Comparison of ENCODE assay signal across 16 cellular contexts in genomic region chr13:37709318-37709717, GRCh38.
A peak's percentile ranks its signal among the peaks of the same experiment; 100 is the strongest.
DNase-seq lines count a peak whose midpoint lies in the region; ATAC-seq, FAIRE-seq and TF ChIP-seq lines count a peak whose summit lies in the region.
"Had no signal": no experiment of that assay in that cellular context is flagged by ENCODE, and none has a peak within 500 bp of the region (broad histone marks: within the 10 kb centered on the region; RNA-seq: fewer than 3 reads in every experiment).

No MANE protein-coding gene starts in this region.

- H3K79me2 ChIP-seq in ACC112 (ENCODE audit: control insufficient read depth, insufficient read depth, low read length, unreplicated experiment) = no peaks in the 10 kb centered on the region

- no peak for ATAC-seq in omental fat pad (ENCODE audit: low FRiP score)
- ATAC-seq: A549, GM12878 had no signal

- H3K27ac ChIP-seq in ACC112 (ENCODE audit: low read depth, low read length) = peak overlapping the region; percentile 8; the same call in 1 of the 2 replicates
- no peak overlapping the region for H3K27ac ChIP-seq in tibial nerve
- H3K27ac ChIP-seq: 22Rv1, A549, BLaER1 had no signal

- no peaks in the 10 kb centered on the region for H3K9me3 ChIP-seq in tibial nerve
- H3K9me3 ChIP-seq: A549, BLaER1 had no signal

- H3K4me1 ChIP-seq in ACC112 (ENCODE audit: control insufficient read depth, insufficient read depth, low read length, unreplicated experiment) (peaks cover 13% of the 10 kb centered on the region), tibial nerve (no peaks in the 10 kb centered on the region)
- H3K4me1 ChIP-seq: A549, BLaER1 had no signal

- TF ChIP-seq CTCF in bronchial epithelial cell (IDR thresholded peaks at IDR 0.05; ENCODE audit: insufficient read depth, low read length, severe bottlenecking) (no peak), tibial nerve (IDR thresholded peaks at IDR 0.05) (no peak), omental fat pad (IDR thresholded peaks at IDR 0.05) (no peak)

- DNase-seq in HT1080 (ENCODE audit: low read depth) = peak; percentile 15
- DNase-seq in bronchial epithelial cell (ENCODE audit: low read depth) = peak; percentile 50
- DNase-seq in kidney tubule cell (ENCODE audit: low spot score) = peak; percentile 30
- DNase-seq in tibial nerve (ENCODE audit: low spot score in 2 of 2) = no peak
- DNase-seq in omental fat pad (ENCODE audit: low spot score) = no peak
- no peak for DNase-seq in COLO829 (ENCODE audit: low spot score)
- DNase-seq: Calu3; CD4-positive, alpha-beta memory T cell; DMS79 treated with DMSO at 0.1 percent for 48 hours; H9 had no signal

- no peak for TF ChIP-seq POLR2A in tibial nerve (IDR thresholded peaks at IDR 0.05)

- H3K36me3 ChIP-seq in ACC112 (ENCODE audit: insufficient read depth, low read length) (no peaks in the 10 kb centered on the region), bronchial epithelial cell (ENCODE audit: control insufficient read depth, insufficient read depth, low read length) (no peaks in the 10 kb centered on the region), tibial nerve (no peaks in the 10 kb centered on the region)
- H3K36me3 ChIP-seq: BLaER1 had no signal

- H3K4me3 ChIP-seq in ACC112 (ENCODE audit: low read depth, low read length) (no peak overlapping the region), bronchial epithelial cell (ENCODE audit: low read depth, low read length) (no peak overlapping the region), tibial nerve (no peak overlapping the region)
- H3K4me3 ChIP-seq: A549, BLaER1, GM12878 had no signal

- FAIRE-seq in bronchial epithelial cell (lab: Jason Lieb, UNC) = no peak
- FAIRE-seq: A549, GM12878, H1 had no signal

- H2AFZ ChIP-seq in ACC112 (ENCODE audit: low read length, unreplicated experiment) = no peak overlapping the region

- H3K27me3 ChIP-seq in ACC112 (ENCODE audit: insufficient read depth, low read length) (no peaks in the 10 kb centered on the region), bronchial epithelial cell (ENCODE audit: control insufficient read depth, insufficient read depth, low read length) (no peaks in the 10 kb centered on the region), tibial nerve (no peaks in the 10 kb centered on the region)
- H3K27me3 ChIP-seq: BLaER1 had no signal

- no peak for TF ChIP-seq EP300 in tibial nerve (IDR thresholded peaks at IDR 0.05)

Comparison
In these comparisons a context has a peak if more than half of its experiments do, and no peak if none do; other contexts are left out.
1. DNase-seq: peak in HT1080 (single experiment), bronchial epithelial cell (single experiment) and kidney tubule cell (single experiment); none in tibial nerve (0 of 2), omental fat pad (single experiment) and COLO829 (single experiment).